ENCODE assay signal across 9 cellular contexts in genomic region chr17:76697702-76698465, GRCh38. TPM values are rescaled to one million over a fixed set of nuclear protein-coding genes. Genes with fewer than 3 reads are reported as not detected.
DNase-seq lines count a peak whose midpoint lies in the region; ATAC-seq and TF ChIP-seq lines count a peak whose summit lies in the region.
"Had no signal": no experiment of that assay in that cellular context is flagged by ENCODE, and none has a peak within 500 bp of the region (broad histone marks: within the 10 kb centered on the region; RNA-seq: fewer than 3 reads in every experiment).

No MANE protein-coding gene starts in this region.

- DNase-seq in breast epithelium (ENCODE audit: low spot score in 2 of 2) (no peak), mammary epithelial cell (no peak), cerebellar cortex (ENCODE audit: low spot score) (peak; percentile 45), mesenchymal stem cell (peak; percentile 77), aorta (peak in 1 of 2 donors; percentile 50), DMS114 treated with DMSO at 0.1 percent for 48 hours (lab: John Stamatoyannopoulos, UW; ENCODE audit: unreplicated experiment) (no peak)
- no peak for DNase-seq in activated CD4-positive, alpha-beta T cell treated with anti-CD3 and anti-CD28 coated beads for 48 hours
- DNase-seq: KG1 had no signal

- peaks cover 4% of the 10 kb centered on the region for H3K79me1 ChIP-seq in mesenchymal stem cell (replicated peaks; ENCODE audit: low read length, poor library complexity, severe bottlenecking)

- peak overlapping the region; percentile 46 for H2AK5ac ChIP-seq in mesenchymal stem cell (ENCODE audit: low read length, severe bottlenecking)

- H3K9ac ChIP-seq in mammary epithelial cell (ENCODE audit: insufficient read depth, low read length) (no peak overlapping the region), mesenchymal stem cell (ENCODE audit: low read length) (peak overlapping the region; percentile 69)

- peak overlapping the region; percentile 24 for H4K91ac ChIP-seq in mesenchymal stem cell (ENCODE audit: low read length)

- H3K23ac ChIP-seq in mesenchymal stem cell (ENCODE audit: low read length in 2 of 2): no peak overlapping the region

- H3K4me2 ChIP-seq in mammary epithelial cell (ENCODE audit: insufficient read depth, low read depth, low read length): no peak overlapping the region
- H3K4me2 ChIP-seq in mesenchymal stem cell (ENCODE audit: low read length, poor library complexity, severe bottlenecking): no peak overlapping the region

- peak overlapping the region; percentile 41 for H4K8ac ChIP-seq in mesenchymal stem cell (ENCODE audit: low read length)

- TF ChIP-seq POLR2A in breast epithelium (IDR thresholded peaks at IDR 0.05): no peak

- peaks cover 0 to 10% of the 10 kb centered on the region in 2 donors for H3K4me1 ChIP-seq in breast epithelium
- H3K4me1 ChIP-seq in mammary epithelial cell (ENCODE audit: insufficient read depth, low read length): peaks cover 29% of the 10 kb centered on the region
- H3K4me1 ChIP-seq in mesenchymal stem cell (ENCODE audit: control insufficient read depth, insufficient read depth, low read depth, low read length): peaks cover 62% of the 10 kb centered on the region
- peaks cover 2 to 7% of the 10 kb centered on the region in 2 donors for H3K4me1 ChIP-seq in aorta (ENCODE audit: control insufficient read depth in 1 of 2, insufficient read depth in 2 of 2, low read length in 2 of 2)

- H4K20me1 ChIP-seq in mammary epithelial cell (ENCODE audit: insufficient read depth, low read length): no peaks in the 10 kb centered on the region

- H3K9me3 ChIP-seq in breast epithelium (no peaks in the 10 kb centered on the region), mammary epithelial cell (replicated peaks; ENCODE audit: insufficient read depth, low read length) (no peaks in the 10 kb centered on the region), mesenchymal stem cell (ENCODE audit: control insufficient read depth, low read length) (no peaks in the 10 kb centered on the region), aorta (ENCODE audit: control insufficient read depth, low read length) (no peaks in the 10 kb centered on the region)

- 86% methylated on average over 12 of the region's 17 CpGs for WGBS in mammary epithelial cell (ENCODE audit: low coverage, missing lambda C conversion rate)
- WGBS in mesenchymal stem cell: 43% methylated on average over 17 of the region's 17 CpGs
- whole genome bisulfite sequencing in aorta, 2 donors: 17 to 20% methylated on average over 16 to 17 of the region's 17 CpGs

- peaks cover 58% of the 10 kb centered on the region for H3K79me2 ChIP-seq in mammary epithelial cell (ENCODE audit: insufficient read depth, low read length)

- H3K14ac ChIP-seq in mesenchymal stem cell (ENCODE audit: low read length in 2 of 2): peak overlapping the region in 1 of 2 experiments; percentile 30

- no TSS peak for BruUV-seq in mammary epithelial cell (replicated peaks; lab: Mats Ljungman, UMichigan)

- peak overlapping the region in 1 of 2 experiments; percentile 26 for H2BK12ac ChIP-seq in mesenchymal stem cell (ENCODE audit: low read length in 2 of 2)

- H2BK5ac ChIP-seq in mesenchymal stem cell (ENCODE audit: low read depth, low read length, poor library complexity, severe bottlenecking): no peak overlapping the region

- peak overlapping the region; percentile 29 to 71 for H3K27ac ChIP-seq in breast epithelium
- H3K27ac ChIP-seq in mammary epithelial cell (ENCODE audit: insufficient read depth, low read depth, low read length): no peak overlapping the region
- H3K27ac ChIP-seq in mesenchymal stem cell (ENCODE audit: low read length, poor library complexity, severe bottlenecking): peak overlapping the region; percentile 47
- peak overlapping the region in 1 of 2 donors; percentile 54 for H3K27ac ChIP-seq in aorta (ENCODE audit: low read depth in 1 of 2, low read length in 2 of 2)

- no peak overlapping the region for H2BK120ac ChIP-seq in mesenchymal stem cell (ENCODE audit: low read depth, low read length)

- H2BK15ac ChIP-seq in mesenchymal stem cell (ENCODE audit: low read depth, poor library complexity, severe bottlenecking): no peak overlapping the region

- CTCF ChIA-PET in mammary epithelial cell (lab: Charles Lee; ENCODE audit: low non-redundant PET): interaction anchor here (0.6 kb wide), 1 partner anchor 89 kb away, joined by 20 read pairs; no protein-coding TSS in a partner anchor

- H3K4ac ChIP-seq in mesenchymal stem cell (ENCODE audit: low read depth in 1 of 2, low read length in 2 of 2): peak overlapping the region; percentile 29 to 36

- ATAC-seq in aorta (ENCODE audit: low FRiP score) (peak; percentile 26), HG02938 (IDR thresholded peaks at IDR 0.05; ENCODE audit: unreplicated experiment) (no peak)

- in situ Hi-C loops in mammary epithelial cell (cut with MboI; ENCODE audit: low sequenced_read_pairs in 2 of 2): no loop called here

- H2AFZ ChIP-seq in mammary epithelial cell (ENCODE audit: low read depth, low read length): no peak overlapping the region
- no peak overlapping the region for H2AFZ ChIP-seq in mesenchymal stem cell (ENCODE audit: low read depth, low read length)

- peak overlapping the region in 1 of 2 experiments; percentile 44 for H3K18ac ChIP-seq in mesenchymal stem cell (ENCODE audit: low read depth in 1 of 2, low read length in 2 of 2)

- intact Hi-C loops in breast epithelium (cut with DNase I; ENCODE audit: low total_unique reads) (loop anchor here (2.0 to 10.0 kb wide), 2 partner anchors 63 to 163 kb away; partner anchors contain the start of gene CYGB), mammary epithelial cell (cut with micrococcal nuclease) (no loop called here), aorta (cut with DNase I) (no loop called here)

- dilution Hi-C loops in mammary epithelial cell (cut with HindIII; ENCODE audit: low sequenced_read_pairs): no loop called here

- H3K27me3 ChIP-seq in breast epithelium (no peaks in the 10 kb centered on the region), mammary epithelial cell (ENCODE audit: insufficient read depth, low read length) (no peaks in the 10 kb centered on the region), mesenchymal stem cell (ENCODE audit: control insufficient read depth in 1 of 2, insufficient read depth in 1 of 2, low read length in 2 of 2) (no peaks in the 10 kb centered on the region), aorta (ENCODE audit: control insufficient read depth in 1 of 2, insufficient read depth in 2 of 2, low read length in 1 of 2) (no peaks in the 10 kb centered on the region)

- peak overlapping the region in 1 of 3 donors; percentile 5 for H3K4me3 ChIP-seq in breast epithelium
- H3K4me3 ChIP-seq in mammary epithelial cell (replicated peaks in 1 of 3; ENCODE audit: insufficient read depth in 1 of 3, low read depth in 2 of 3, low read length in 3 of 3): no peak overlapping the region
- H3K4me3 ChIP-seq in mesenchymal stem cell (ENCODE audit: insufficient read depth in 1 of 2, low read depth in 1 of 2, low read length in 2 of 2): peak overlapping the region in 1 of 2 experiments; percentile 32
- no peak overlapping the region for H3K4me3 ChIP-seq in aorta (ENCODE audit: low read length in 2 of 2)

- no peak for TF ChIP-seq CTCF in breast epithelium (IDR thresholded peaks at IDR 0.05)
- no peak for TF ChIP-seq CTCF in mammary epithelial cell (conservative IDR thresholded peaks at IDR 0.05 in 1 of 2, IDR thresholded peaks at IDR 0.05 in 1 of 2; ENCODE audit: extremely low read depth in 1 of 2, insufficient read depth in 1 of 2, low read depth in 1 of 2, low read length in 2 of 2)

- H3K36me3 ChIP-seq in breast epithelium (no peaks in the 10 kb centered on the region), mammary epithelial cell (ENCODE audit: insufficient read depth, low read length) (no peaks in the 10 kb centered on the region), mesenchymal stem cell (ENCODE audit: control insufficient read depth in 1 of 2, insufficient read depth in 2 of 2, low read depth in 1 of 2, low read length in 2 of 2) (peaks cover 0 to 6% of the 10 kb centered on the region in 2 experiments), aorta (ENCODE audit: control insufficient read depth in 1 of 2, insufficient read depth in 2 of 2, low read length in 1 of 2) (no peaks in the 10 kb centered on the region)

RNA-seq across cellular contexts. Expression of gene MXRA7, which starts 12.9 kb away (rescaled TPM):
- total RNA-seq in breast epithelium (100 to 1,000 TPM; 106 to 242 (median 113) TPM), mammary epithelial cell (100 to 1,000 TPM; 116 to 183 TPM), aorta (100 to 1,000 TPM; 256 to 262 TPM)
- polyA plus RNA-seq in mammary epithelial cell (59.5 TPM), aorta (100 to 1,000 TPM; 357 to 465 TPM)
- 144 TPM for polyA minus RNA-seq in mammary epithelial cell
- 167 TPM for polyA plus RNA-seq in mesenchymal stem cell (2013, experiment 1 of 2)
- 173 TPM for polyA plus RNA-seq in mesenchymal stem cell (2013, experiment 2 of 2)

RNA-seq across cellular contexts. Expression of gene JMJD6, which starts 28.5 kb away (rescaled TPM):
- total RNA-seq in breast epithelium (10 to 100 TPM; 13.1 to 34.1 (median 25.6) TPM), mammary epithelial cell (10 to 100 TPM; 10.3 to 22.2 TPM), aorta (10 to 100 TPM; 36.5 to 55.4 TPM)
- polyA plus RNA-seq in mammary epithelial cell (14.4 TPM), aorta (10 to 100 TPM; 29.3 to 82.5 TPM)
- polyA minus RNA-seq in mammary epithelial cell: 25.0 TPM
- polyA plus RNA-seq in mesenchymal stem cell (2013, experiment 1 of 2): 23.3 TPM
- 24.1 TPM for polyA plus RNA-seq in mesenchymal stem cell (2013, experiment 2 of 2)

RNA-seq across cellular contexts. Expression of gene METTL23, which starts 28.8 kb away (rescaled TPM):
- total RNA-seq in breast epithelium (10 to 100 TPM; 25.6 to 47.7 (median 28.5) TPM), mammary epithelial cell (10 to 100 TPM; 18.2 to 27.7 TPM), aorta (10 to 100 TPM; 26.8 to 27.9 TPM)
- polyA plus RNA-seq in mammary epithelial cell (38.3 TPM), aorta (10 to 100 TPM; 28.5 to 37.5 TPM)
- polyA minus RNA-seq in mammary epithelial cell: 19.5 TPM
- polyA plus RNA-seq in mesenchymal stem cell (2013, experiment 1 of 2): 35.5 TPM
- polyA plus RNA-seq in mesenchymal stem cell (2013, experiment 2 of 2): 38.7 TPM

RNA-seq across cellular contexts. Expression of gene SRSF2, which starts 39.2 kb away (rescaled TPM):
- total RNA-seq in breast epithelium: 100 to 1,000 TPM; 143 to 247 (median 244) TPM
- 100 to 1,000 TPM; 110 to 196 TPM for total RNA-seq in mammary epithelial cell
- 221 TPM for polyA plus RNA-seq in mammary epithelial cell
- 226 TPM for polyA minus RNA-seq in mammary epithelial cell
- 127 TPM for polyA plus RNA-seq in mesenchymal stem cell (2013, experiment 1 of 2)
- polyA plus RNA-seq in mesenchymal stem cell (2013, experiment 2 of 2): 137 TPM
- total RNA-seq in aorta: 100 to 1,000 TPM; 133 to 134 TPM
- 100 to 1,000 TPM in 1 of 2 donors, 10 to 100 TPM in 1; 64.4 to 152 TPM for polyA plus RNA-seq in aorta

RNA-seq across cellular contexts. Expression of gene MFSD11, which starts 40.0 kb away (rescaled TPM):
- 10 to 100 TPM; 20.6 to 42.6 (median 23.6) TPM for total RNA-seq in breast epithelium
- 10 to 100 TPM; 18.3 to 38.5 TPM for total RNA-seq in mammary epithelial cell
- 13.2 TPM for polyA plus RNA-seq in mammary epithelial cell
- polyA minus RNA-seq in mammary epithelial cell: 30.9 TPM
- polyA plus RNA-seq in mesenchymal stem cell (2013, experiment 1 of 2): 24.6 TPM
- 23.7 TPM for polyA plus RNA-seq in mesenchymal stem cell (2013, experiment 2 of 2)
- total RNA-seq in aorta: 10 to 100 TPM; 24.5 to 38.2 TPM
- 10 to 100 TPM in 1 of 2 donors, 1 to 10 TPM in 1; 6.8 to 19.9 TPM for polyA plus RNA-seq in aorta

Comparison
In these comparisons a context has a peak if more than half of its experiments do, and no peak if none do; other contexts are left out.
1. DNase-seq: peak in cerebellar cortex (single experiment) and mesenchymal stem cell (single experiment); none in breast epithelium (0 of 2), mammary epithelial cell (single experiment), DMS114 treated with DMSO at 0.1 percent for 48 hours (single experiment) and activated CD4-positive, alpha-beta T cell treated with anti-CD3 and anti-CD28 coated beads for 48 hours (single experiment).